In the genomic region with DNA sequence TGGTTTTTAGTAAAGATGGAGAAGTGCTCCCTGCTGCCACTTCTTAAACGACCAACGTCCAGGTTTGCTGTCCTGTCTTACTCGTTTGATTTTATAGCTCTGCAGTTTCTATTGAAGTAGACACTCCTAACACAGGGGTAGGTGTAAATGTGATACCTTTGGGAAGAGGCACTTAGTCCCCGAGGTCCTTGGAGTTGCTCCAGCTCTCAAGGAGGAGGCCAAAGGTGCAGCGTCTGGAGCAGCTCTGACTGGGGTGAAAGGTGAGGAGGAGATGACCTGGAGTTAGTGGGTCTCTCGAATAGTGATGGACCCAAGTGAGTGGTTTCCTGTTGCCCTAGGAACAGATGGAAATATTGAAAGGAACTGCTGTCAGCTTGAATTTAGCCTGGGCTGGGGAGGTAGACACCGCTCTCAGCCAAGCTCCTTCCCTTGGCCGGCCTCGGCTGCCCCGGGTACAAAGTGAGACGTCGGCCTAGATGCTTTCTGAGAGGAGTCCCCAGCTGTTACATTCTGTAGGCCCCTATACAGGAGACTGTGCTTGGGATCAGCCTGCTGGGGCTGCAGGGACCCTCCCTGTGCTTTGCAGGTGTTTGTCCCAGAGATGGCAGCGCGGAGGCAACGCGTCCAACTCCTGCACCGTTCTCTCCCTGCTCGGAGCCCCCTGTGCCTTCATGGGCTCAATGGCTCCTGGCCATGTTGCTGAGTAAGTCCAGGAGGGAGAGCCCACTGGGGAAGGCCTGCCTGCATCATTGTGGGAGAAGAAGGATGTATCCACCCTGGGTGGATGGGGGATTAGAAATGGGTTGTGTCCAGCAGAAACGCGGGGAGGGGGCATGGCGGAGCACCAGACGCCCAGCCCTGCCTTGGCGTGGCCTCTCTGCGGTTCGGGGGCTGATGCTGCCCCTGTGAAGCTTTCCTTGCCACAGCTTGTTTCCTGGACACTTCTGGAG, we compare ENCODE assay signal across 23 cellular contexts. TPM values are rescaled to one million over a fixed set of nuclear protein-coding genes. Genes with fewer than 3 reads are reported as not detected.
DNase-seq lines count a peak whose midpoint lies in the region; ATAC-seq and TF ChIP-seq lines count a peak whose summit lies in the region.
"Had no signal": no experiment of that assay in that cellular context is flagged by ENCODE, and none has a peak within 500 bp of the region (broad histone marks: within the 10 kb centered on the region; RNA-seq: fewer than 3 reads in every experiment).

No MANE protein-coding gene starts in this region.

- H2BK15ac ChIP-seq in H9 (ENCODE audit: low read depth, low read length) = no peak overlapping the region

- peaks cover 4% of the 10 kb centered on the region for H3K23me2 ChIP-seq in H9 (ENCODE audit: insufficient read length, low read depth, low read length, poor library complexity, severe bottlenecking)

- H3K23ac ChIP-seq in H9 (ENCODE audit: insufficient read length, low read depth, low read length) = no peak overlapping the region

- no peak for DNase-seq in H9
- DNase-seq in right lobe of liver = no peak
- DNase-seq in stimulated activated naive B cell treated with anti-CD40 and anti-IgM and Interleukin-4, amounts not matched to agents 10 μg/mL and 1 μg/mL and 100 μg/mL, for 72 hours = no peak
- DNase-seq: CD4-positive, alpha-beta memory T cell; DMS153; EL; HFFc6; NCI-H1417 treated with DMSO at 0.1 percent for 48 hours; NCI-H1930; NCI-H2171; NCI-H446; NK-92 treated with Interleukin-12 subunit alpha and Interleukin-12 subunit beta, amount 100 ng/mL, for 24 hours; RPMI8226; SIG-M5 had no signal

- no peaks in the 10 kb centered on the region for H3K79me1 ChIP-seq in H9 (ENCODE audit: insufficient read depth, low read depth, low read length, poor library complexity, severe bottlenecking)

- H3K9ac ChIP-seq in H9 (ENCODE audit: extremely low read depth, insufficient read length, low read length) = no peak overlapping the region
- H3K9ac ChIP-seq: BLaER1 had no signal

- H3K27ac ChIP-seq in H9 (ENCODE audit: insufficient read length, low read depth, low read length) (no peak overlapping the region), right lobe of liver (peak overlapping the region in 2 of 3 donors; percentile 78 to 90)
- H3K27ac ChIP-seq: BLaER1 had no signal

- WGBS in H9 (ENCODE audit: extremely low coverage, insufficient read length, low lambda C conversion rate) = no CpG with 5 or more reads among the region's 25 CpGs
- 45% methylated on average over 16 of the region's 25 CpGs for WGBS in right lobe of liver (ENCODE audit: insufficient coverage, low coverage, low lambda C conversion rate, missing lambda C conversion rate)

- H3K4me2 ChIP-seq in H9 (ENCODE audit: insufficient read depth, insufficient read length, low read length) = no peak overlapping the region
- H3K4me2 ChIP-seq: BLaER1 had no signal

- H2BK5ac ChIP-seq in H9 (ENCODE audit: insufficient read length, low read length) = no peak overlapping the region

- no peak overlapping the region for H4K8ac ChIP-seq in H9 (replicated peaks; ENCODE audit: insufficient read length, low read depth, low read length)

- no peak for TF ChIP-seq POLR2A in right lobe of liver (IDR thresholded peaks at IDR 0.05)

- no peak overlapping the region for H4K5ac ChIP-seq in H9 (ENCODE audit: insufficient read length, low read depth, low read length)

- ATAC-seq in activated T-helper 17 cell treated with anti-CD3 and anti-CD28 coated beads, Interleukin-2, amount 50 U/mL, for 72 hours (replicated peaks) = no peak
- no peak for ATAC-seq in right lobe of liver
- ATAC-seq in stimulated activated naive B cell treated with anti-CD40 and anti-IgM and Interleukin-4, amounts not matched to agents 10 μg/mL and 1 μg/mL and 100 μg/mL, for 72 hours (replicated peaks) = no peak
- no peak for ATAC-seq in HG02981 (IDR thresholded peaks at IDR 0.05; ENCODE audit: unreplicated experiment)
- ATAC-seq in GM21528 (IDR thresholded peaks at IDR 0.05; ENCODE audit: low FRiP score, unreplicated experiment) = no peak
- no peak for ATAC-seq in GM18519 (IDR thresholded peaks at IDR 0.05; ENCODE audit: low FRiP score, unreplicated experiment)
- ATAC-seq: GM12878, SK-N-SH treated with all-trans-retinoic acid at 6 μM for 48 hours had no signal

- H3K56ac ChIP-seq in H9 (ENCODE audit: insufficient read length, low read depth, low read length) = no peak overlapping the region

- no peak overlapping the region for H2AK5ac ChIP-seq in H9 (ENCODE audit: insufficient read length, low read length)

- H3K18ac ChIP-seq in H9 (ENCODE audit: insufficient read length, low read depth, low read length) = no peak overlapping the region

- H2BK12ac ChIP-seq in H9 (ENCODE audit: insufficient read length, low read depth, low read length) = no peak overlapping the region

- H3K4me1 ChIP-seq in H9 (ENCODE audit: insufficient read depth, low read length) (no peaks in the 10 kb centered on the region), right lobe of liver (peaks cover 0 to 70% (median 23%) of the 10 kb centered on the region in 4 donors)

- no peak overlapping the region for H2BK120ac ChIP-seq in H9 (ENCODE audit: low read depth, low read length, poor library complexity, severe bottlenecking)

- H3K4me3 Mint-ChIP-seq in H9 = no peak overlapping the region
- no peak overlapping the region for H3K4me3 Mint-ChIP-seq in activated T-helper 17 cell treated with anti-CD3 and anti-CD28 coated beads, Interleukin-2, amount 50 U/mL, for 72 hours
- no peak overlapping the region for H3K4me3 Mint-ChIP-seq in stimulated activated naive B cell treated with anti-CD40 and anti-IgM and Interleukin-4, amounts not matched to agents 10 μg/mL and 1 μg/mL and 100 μg/mL, for 72 hours
- H3K4me3 Mint-ChIP-seq: HFFc6 had no signal

- no peaks in the 10 kb centered on the region for H3K79me2 ChIP-seq in H9 (ENCODE audit: insufficient read depth, low read length)

- no peak overlapping the region for H3K4ac ChIP-seq in H9 (ENCODE audit: low read depth, low read length)

- no peaks in the 10 kb centered on the region; a peak in 1 of 5 replicates for H3K9me3 Mint-ChIP-seq in H9
- H3K9me3 Mint-ChIP-seq in activated T-helper 17 cell treated with anti-CD3 and anti-CD28 coated beads, Interleukin-2, amount 50 U/mL, for 72 hours = no peaks in the 10 kb centered on the region
- H3K9me3 Mint-ChIP-seq in stimulated activated naive B cell treated with anti-CD40 and anti-IgM and Interleukin-4, amounts not matched to agents 10 μg/mL and 1 μg/mL and 100 μg/mL, for 72 hours = no peaks in the 10 kb centered on the region
- H3K9me3 Mint-ChIP-seq: CD4-positive, alpha-beta memory T cell; HFFc6 had no signal

- no peak overlapping the region for H2AFZ ChIP-seq in H9 (ENCODE audit: low read length)

- TF ChIP-seq CTCF in H9 (conservative IDR thresholded peaks at IDR 0.05) = no peak
- TF ChIP-seq CTCF in right lobe of liver (IDR thresholded peaks at IDR 0.05) = no peak

- H3K27ac Mint-ChIP-seq in H9 = peak overlapping the region in 2 of 3 experiments; percentile 37 to 40; a peak in 2 of 7 replicates
- H3K27ac Mint-ChIP-seq in activated T-helper 17 cell treated with anti-CD3 and anti-CD28 coated beads, Interleukin-2, amount 50 U/mL, for 72 hours = peak overlapping the region; percentile 15
- peak overlapping the region; percentile 67 for H3K27ac Mint-ChIP-seq in stimulated activated naive B cell treated with anti-CD40 and anti-IgM and Interleukin-4, amounts not matched to agents 10 μg/mL and 1 μg/mL and 100 μg/mL, for 72 hours
- H3K27ac Mint-ChIP-seq: CD4-positive, alpha-beta memory T cell; HFFc6 had no signal

- H2BK20ac ChIP-seq in H9 (ENCODE audit: low read depth, low read length, poor library complexity, severe bottlenecking) = no peak overlapping the region

- H3K36me3 Mint-ChIP-seq in H9 (ENCODE audit: insufficient read depth in 1 of 3, low read depth in 3 of 3) = no peaks in the 10 kb centered on the region; a peak in 1 of 7 replicates
- no peaks in the 10 kb centered on the region for H3K36me3 Mint-ChIP-seq in activated T-helper 17 cell treated with anti-CD3 and anti-CD28 coated beads, Interleukin-2, amount 50 U/mL, for 72 hours (ENCODE audit: low read depth)
- H3K36me3 Mint-ChIP-seq in stimulated activated naive B cell treated with anti-CD40 and anti-IgM and Interleukin-4, amounts not matched to agents 10 μg/mL and 1 μg/mL and 100 μg/mL, for 72 hours = no peaks in the 10 kb centered on the region
- H3K36me3 Mint-ChIP-seq: CD4-positive, alpha-beta memory T cell had no signal

- peaks cover 0 to 6% (median 2%) of the 10 kb centered on the region in 4 donors for H3K36me3 ChIP-seq in right lobe of liver
- H3K36me3 ChIP-seq: BLaER1 had no signal

- H3K9me3 ChIP-seq in H9 (ENCODE audit: control insufficient read depth, low read depth, low read length) (no peaks in the 10 kb centered on the region), right lobe of liver (no peaks in the 10 kb centered on the region)
- H3K9me3 ChIP-seq: BLaER1 had no signal

- no peak overlapping the region for H3K4me3 ChIP-seq in right lobe of liver
- H3K4me3 ChIP-seq: BLaER1, GM12878 had no signal

- peaks cover 3% of the 10 kb centered on the region for H4K20me1 ChIP-seq in H9 (ENCODE audit: control insufficient read depth, insufficient read depth, insufficient read length)
- H4K20me1 ChIP-seq: BLaER1 had no signal

- H3K4me1 Mint-ChIP-seq in H9 = peaks cover 13 to 14% of the 10 kb centered on the region in 2 experiments
- no peaks in the 10 kb centered on the region for H3K4me1 Mint-ChIP-seq in activated T-helper 17 cell treated with anti-CD3 and anti-CD28 coated beads, Interleukin-2, amount 50 U/mL, for 72 hours
- H3K4me1 Mint-ChIP-seq in stimulated activated naive B cell treated with anti-CD40 and anti-IgM and Interleukin-4, amounts not matched to agents 10 μg/mL and 1 μg/mL and 100 μg/mL, for 72 hours = peaks cover 15 to 22% of the 10 kb centered on the region in 2 donors

- H3K27me3 ChIP-seq in H9 (ENCODE audit: insufficient read depth, low read length) = no peaks in the 10 kb centered on the region
- H3K27me3 ChIP-seq in right lobe of liver = no peaks in the 10 kb centered on the region
- H3K27me3 ChIP-seq: BLaER1 had no signal

- intact Hi-C loops in right lobe of liver (cut with DNase I) = loop anchor here (10.0 kb wide), 3 partner anchors 103 to 203 kb away; partner anchors contain the start of gene DNAJC5G (in 1 of the 2)

- H3K14ac ChIP-seq in H9 (ENCODE audit: insufficient read depth, low read length) = no peak overlapping the region

- no peak overlapping the region for H4K91ac ChIP-seq in H9 (ENCODE audit: insufficient read length, low read depth, low read length)

- peaks cover 6% of the 10 kb centered on the region for H3K27me3 Mint-ChIP-seq in H9 (ENCODE audit: low read depth)
- H3K27me3 Mint-ChIP-seq in activated T-helper 17 cell treated with anti-CD3 and anti-CD28 coated beads, Interleukin-2, amount 50 U/mL, for 72 hours = no peaks in the 10 kb centered on the region
- H3K27me3 Mint-ChIP-seq in stimulated activated naive B cell treated with anti-CD40 and anti-IgM and Interleukin-4, amounts not matched to agents 10 μg/mL and 1 μg/mL and 100 μg/mL, for 72 hours = no peaks in the 10 kb centered on the region
- H3K27me3 Mint-ChIP-seq: CD4-positive, alpha-beta memory T cell had no signal

- no peak overlapping the region for H3T11ph ChIP-seq in H9 (ENCODE audit: low read length)

RNA-seq across cellular contexts. Expression of gene KHK, which starts 5.4 kb away (rescaled TPM):
- total RNA-seq in H9 (2021) (12.1 and 12.2 TPM in 2 replicates), right lobe of liver (100 to 1,000 TPM; 101 to 283 (median 206) TPM)
- total RNA-seq in activated T-helper 17 cell treated with anti-CD3 and anti-CD28 coated beads, Interleukin-2, amount 50 U/mL, for 72 hours = 10 to 100 TPM in 1 of 2 donors, 1 to 10 TPM in 1; 5.9 to 10.5 TPM

RNA-seq across cellular contexts. Expression of gene EMILIN1, which starts 13.6 kb away (rescaled TPM):
- total RNA-seq in H9 (2021) (1.2 and 1.8 TPM in 2 replicates), right lobe of liver (10 to 100 TPM in 5 of 6 experiments, 1 to 10 TPM in 1; 7.2 to 26.1 (median 21.0) TPM)
- under 1 TPM; 0.42 to 0.93 TPM for total RNA-seq in activated T-helper 17 cell treated with anti-CD3 and anti-CD28 coated beads, Interleukin-2, amount 50 U/mL, for 72 hours

RNA-seq across cellular contexts. Expression of gene OST4, which starts 20.6 kb away (rescaled TPM):
- total RNA-seq in H9 (2021) (214 and 215 TPM in 2 replicates), right lobe of liver (100 to 1,000 TPM; 144 to 182 (median 161) TPM)
- total RNA-seq in activated T-helper 17 cell treated with anti-CD3 and anti-CD28 coated beads, Interleukin-2, amount 50 U/mL, for 72 hours = 100 to 1,000 TPM; 286 to 313 TPM

RNA-seq across cellular contexts. Expression of gene CGREF1, which starts 26.9 kb away (rescaled TPM):
- total RNA-seq in H9 (2021) = 1.4 and 2.1 TPM in 2 replicates
- total RNA-seq in activated T-helper 17 cell treated with anti-CD3 and anti-CD28 coated beads, Interleukin-2, amount 50 U/mL, for 72 hours = 1 to 10 TPM; 3.7 to 4.6 TPM
- 10 to 100 TPM in 2 of 6 experiments, 1 to 10 TPM in 4; 2.5 to 33.2 (median 7.7) TPM for total RNA-seq in right lobe of liver
- total RNA-seq: GM12878 had no signal

RNA-seq across cellular contexts. Expression of gene ABHD1, which starts 31.6 kb away (rescaled TPM):
- total RNA-seq in H9 (2021) (0.31 and 0.61 TPM in 2 replicates), right lobe of liver (1 to 10 TPM in 3 of 6 experiments, under 1 TPM in 3; 0.74 to 3.2 (median 1.1) TPM)
- under 1 TPM; 0.17 to 0.40 TPM for total RNA-seq in activated T-helper 17 cell treated with anti-CD3 and anti-CD28 coated beads, Interleukin-2, amount 50 U/mL, for 72 hours
- total RNA-seq: A673, HFFc6, HT-29 had no signal

Comparison
In these comparisons a context has a peak if more than half of its experiments do, and no peak if none do; other contexts are left out.
1. H3K27ac Mint-ChIP-seq: peak in every context shown above with its lines; median percentile 67 in stimulated activated naive B cell treated with anti-CD40 and anti-IgM and Interleukin-4, amounts not matched to agents 10 μg/mL and 1 μg/mL and 100 μg/mL, for 72 hours; 38 in H9; 15 in activated T-helper 17 cell treated with anti-CD3 and anti-CD28 coated beads, Interleukin-2, amount 50 U/mL, for 72 hours.